Comparison of ENCODE assay signal across 8 cellular contexts in genomic region chr11:4095509-4096230, GRCh38. TPM values are rescaled to one million over a fixed set of nuclear protein-coding genes. Genes with fewer than 3 reads are reported as not detected.
DNase-seq lines count a peak whose midpoint lies in the region; ATAC-seq and TF ChIP-seq lines count a peak whose summit lies in the region.

No MANE protein-coding gene starts in this region.

- H3K36me3 ChIP-seq in gastroesophageal sphincter, result peaks cover 0 to 20% of the 10 kb centered on the region in 2 donors

- ATAC-seq in activated B cell treated with CpG ODN at 0.5 μM for 24 hours (ENCODE audit: low read depth), result no peak
- ATAC-seq in gastroesophageal sphincter, result peak; percentile 25
- no peak for ATAC-seq in GM18909 (IDR thresholded peaks at IDR 0.05; ENCODE audit: poor library complexity, unreplicated experiment)
- ATAC-seq in HG03565 (IDR thresholded peaks at IDR 0.05; ENCODE audit: unreplicated experiment), result no peak

- H3K4me1 ChIP-seq in gastroesophageal sphincter, result peaks cover 0 to 41% (median 8%) of the 10 kb centered on the region in 3 donors

- no peak for TF ChIP-seq EP300 in gastroesophageal sphincter (IDR thresholded peaks at IDR 0.05)

- H3K9me3 Mint-ChIP-seq in CD14-positive monocyte, result no peaks in the 10 kb centered on the region
- H3K9me3 Mint-ChIP-seq in activated B cell treated with CpG ODN at 0.5 μM for 24 hours, result no peaks in the 10 kb centered on the region

- peaks cover 13 to 16% of the 10 kb centered on the region in 2 donors for H3K36me3 Mint-ChIP-seq in CD14-positive monocyte
- H3K36me3 Mint-ChIP-seq in activated B cell treated with CpG ODN at 0.5 μM for 24 hours (ENCODE audit: low read depth), result peaks cover 21% of the 10 kb centered on the region

- 11 to 21% methylated on average over 9 to 10 of the region's 10 CpGs for WGBS in gastroesophageal sphincter (ENCODE audit: low coverage in 1 of 2), 2 donors

- DNase-seq in CD14-positive monocyte (ENCODE audit: low spot score), result no peak
- DNase-seq in HPDE6-E6E7 (ENCODE audit: extremely low spot score), result peak; percentile 9
- DNase-seq in activated B cell treated with CpG ODN at 0.5 μM for 24 hours, result no peak
- no peak for DNase-seq in skeletal muscle cell (ENCODE audit: low read depth)
- DNase-seq in effector CD8-positive, alpha-beta T cell (lab: John Stamatoyannopoulos, UW), result no peak

- POLR2A ChIA-PET in activated B cell treated with CpG ODN at 0.5 μM for 24 hours (lab: Charles Lee), result interaction anchor here (1.1 kb wide), 1 partner anchor 254 kb away, joined by 4 read pairs; no protein-coding TSS in a partner anchor

- H3K4me3 Mint-ChIP-seq in CD14-positive monocyte (peak overlapping the region; percentile 91 to 98), activated B cell treated with CpG ODN at 0.5 μM for 24 hours (peak overlapping the region; percentile 96)

- H3K27me3 ChIP-seq in gastroesophageal sphincter, result no peaks in the 10 kb centered on the region

- peaks cover 44% of the 10 kb centered on the region for H3K4me1 Mint-ChIP-seq in CD14-positive monocyte
- H3K4me1 Mint-ChIP-seq in activated B cell treated with CpG ODN at 0.5 μM for 24 hours, result peaks cover 29% of the 10 kb centered on the region

- H3K27ac Mint-ChIP-seq in CD14-positive monocyte (peak overlapping the region; percentile 90 to 97 (median 95)), activated B cell treated with CpG ODN at 0.5 μM for 24 hours (peak overlapping the region; percentile 95)

- peak overlapping the region; percentile 60 to 77 for H3K4me3 ChIP-seq in gastroesophageal sphincter
- H3K4me3 ChIP-seq in skeletal muscle cell (ENCODE audit: low read depth, low read length), result peak overlapping the region; percentile 77

- H3K27ac ChIP-seq in gastroesophageal sphincter, result peak overlapping the region; percentile 91 to 97 (median 94)

- CTCF ChIA-PET in activated B cell treated with CpG ODN at 0.5 μM for 24 hours (lab: Charles Lee), result interaction anchor here (1.0 to 1.3 kb wide), 2 partner anchors 23 to 246 kb away, joined by 4 to 6 read pairs; no protein-coding TSS in a partner anchor

- H3K27me3 Mint-ChIP-seq in CD14-positive monocyte (ENCODE audit: low read depth in 3 of 3) (peaks cover 0 to 1% (median 0%) of the 10 kb centered on the region in 3 donors), activated B cell treated with CpG ODN at 0.5 μM for 24 hours (no peaks in the 10 kb centered on the region)

- intact Hi-C loops in CD14-positive monocyte (cut with micrococcal nuclease) (no loop called here), activated B cell treated with CpG ODN at 0.5 μM for 24 hours (cut with micrococcal nuclease) (loop anchor here (10.0 kb wide), 1 partner anchor 1041 kb away; the partner anchor contains the start of gene CARS1)

- TF ChIP-seq CTCF in CD14-positive monocyte (IDR thresholded peaks at IDR 0.05), result peak; percentile 8
- TF ChIP-seq CTCF in activated B cell treated with CpG ODN at 0.5 μM for 24 hours (IDR thresholded peaks at IDR 0.05), result no peak
- TF ChIP-seq CTCF in gastroesophageal sphincter (IDR thresholded peaks at IDR 0.05), result peak in 1 of 4 experiments; percentile 18

- H3K9me3 ChIP-seq in gastroesophageal sphincter, result no peaks in the 10 kb centered on the region

- no peak for TF ChIP-seq POLR2A in gastroesophageal sphincter (IDR thresholded peaks at IDR 0.05)

RNA-seq across cellular contexts. Expression of gene RRM1, which starts 1.1 kb away (rescaled TPM):
- polyA plus RNA-seq in CD14-positive monocyte, result 10 to 100 TPM; 11.5 to 16.1 TPM
- total RNA-seq in activated B cell treated with CpG ODN at 0.5 μM for 24 hours, result 34.6 and 39.6 TPM in 2 replicates
- 10 to 100 TPM; 33.1 to 67.4 (median 43.6) TPM for total RNA-seq in gastroesophageal sphincter
